ENCODE assay signal across 22 cellular contexts in genomic region chr3:28124882-28125281, GRCh38.
DNase-seq lines count a peak whose midpoint lies in the region; ATAC-seq, FAIRE-seq and TF ChIP-seq lines count a peak whose summit lies in the region.
"Had no signal": no experiment of that assay in that cellular context is flagged by ENCODE, and none has a peak within 500 bp of the region (broad histone marks: within the 10 kb centered on the region; RNA-seq: fewer than 3 reads in every experiment).

No MANE protein-coding gene starts in this region.

- TF ChIP-seq CTCF in DOHH2 (IDR thresholded peaks at IDR 0.05; ENCODE audit: low read depth, low read length, poor library complexity, severe bottlenecking) (no peak), GM12878 (IDR thresholded peaks at IDR 0.05 in 2 of 3, conservative IDR thresholded peaks at IDR 0.05 in 1 of 3; ENCODE audit: control insufficient read depth in 2 of 3, extremely low read depth in 1 of 3, insufficient read depth in 1 of 3, low read depth in 3 of 3, low read length in 3 of 3) (no peak), GM10248 (IDR thresholded peaks at IDR 0.05; ENCODE audit: control extremely low read depth, extremely low read depth, low read depth, missing control alignments) (no peak)

- ATAC-seq in GM18861 (IDR thresholded peaks at IDR 0.05; ENCODE audit: unreplicated experiment) (peak; percentile 43), HG02759 (IDR thresholded peaks at IDR 0.05; ENCODE audit: unreplicated experiment) (peak; percentile 50), GM12878 (peak; percentile 39), HG02798 (IDR thresholded peaks at IDR 0.05; ENCODE audit: poor library complexity, unreplicated experiment) (no peak)
- ATAC-seq: psoas muscle had no signal

- H3K36me3 ChIP-seq in DOHH2 (ENCODE audit: control insufficient read depth, low read length) = no peaks in the 10 kb centered on the region
- no peaks in the 10 kb centered on the region for H3K36me3 ChIP-seq in GM12878 (ENCODE audit: control insufficient read depth in 2 of 2, insufficient read depth in 2 of 2, low read length in 1 of 2)

- no peak overlapping the region for H3K27ac ChIP-seq in DOHH2 (ENCODE audit: low read depth, low read length)
- H3K27ac ChIP-seq in GM12878 (ENCODE audit: control insufficient read depth, insufficient read depth) = no peak overlapping the region
- H3K27ac ChIP-seq: psoas muscle had no signal

- CTCF ChIA-PET in GM12878 (lab: Yijun Ruan, JAX) (interaction anchor here (0.7 to 1.6 kb wide), 12 partner anchors 13 to 413 kb away, joined by 3 to 5 read pairs (median 4); partner anchors contain the start of gene EOMES), GM10248 (lab: Yijun Ruan, JAX) (interaction anchor here (0.7 to 1.3 kb wide), 2 partner anchors 17 to 44 kb away, joined by 3 to 5 read pairs; no protein-coding TSS in a partner anchor)

- BruUV-seq in GM12878 (replicated peaks; lab: Mats Ljungman, UMichigan) = no TSS peak

- TF ChIP-seq RAD21 in GM12878 (IDR thresholded peaks at IDR 0.05; ENCODE audit: insufficient read depth, low read depth, low read length) = no peak

- H3K79me2 ChIP-seq in DOHH2 (ENCODE audit: control insufficient read depth, low read length) = no peaks in the 10 kb centered on the region
- H3K79me2 ChIP-seq in GM12878 (ENCODE audit: control insufficient read depth, insufficient read depth, low read length) = no peaks in the 10 kb centered on the region

- POLR2A ChIA-PET in GM12878 (lab: Charles Lee) = interaction anchor here (0.8 to 1.5 kb wide), 6 partner anchors 9 to 402 kb away, joined by 3 to 7 read pairs (median 4); partner anchors contain the start of gene EOMES
- POLR2A ChIA-PET in GM10248 (lab: Yijun Ruan, JAX) = no interaction called here

- H3K4me3 ChIP-seq in DOHH2 (ENCODE audit: low read length) = no peak overlapping the region
- H3K4me3 ChIP-seq in GM12878 = no peak overlapping the region
- H3K4me3 ChIP-seq: psoas muscle had no signal

- H3K9me3 ChIP-seq in DOHH2 (ENCODE audit: control insufficient read depth, insufficient read depth, low read length) (no peaks in the 10 kb centered on the region), GM12878 (replicated peaks; ENCODE audit: control insufficient read depth, insufficient read depth, low read length) (no peaks in the 10 kb centered on the region)
- H3K9me3 ChIP-seq: psoas muscle had no signal

- no peak for TF ChIP-seq POLR2A in GM12878 (IDR thresholded peaks at IDR 0.05; ENCODE audit: low read depth, low read length)

- H4K20me1 ChIP-seq in DOHH2 (ENCODE audit: control insufficient read depth, insufficient read depth, low read depth, low read length) (no peaks in the 10 kb centered on the region), GM12878 (ENCODE audit: control insufficient read depth, insufficient read depth) (no peaks in the 10 kb centered on the region)

- in situ Hi-C loops in GM12878 (cut with MboI) = no loop called here

- TF ChIP-seq EP300 in GM12878 (IDR thresholded peaks at IDR 0.05; ENCODE audit: borderline replicate concordance in 1 of 2, control insufficient read depth in 1 of 2, low read depth in 2 of 2, low read length in 2 of 2) = peak; percentile 59 to 77; a peak in 2 of 4 replicates

- SMC1A ChIA-PET in GM12878 (lab: Charles Lee; ENCODE audit: uncharacterized antibody, unreplicated experiment) = interaction anchor here (0.7 to 25.3 kb wide), 16 partner anchors 11 to 406 kb away, joined by 3 to 602 read pairs (median 4); no protein-coding TSS in a partner anchor

- H3K27me3 ChIP-seq in DOHH2 (ENCODE audit: control insufficient read depth, low read length) (no peaks in the 10 kb centered on the region; the same call in 1 of the 2 replicates), GM12878 (replicated peaks in 1 of 2; ENCODE audit: control insufficient read depth in 2 of 2, insufficient read depth in 2 of 2, low read length in 1 of 2) (no peaks in the 10 kb centered on the region)

- no peaks in the 10 kb centered on the region for H3K9me2 ChIP-seq in DOHH2 (replicated peaks; ENCODE audit: control insufficient read depth, low read length)

- H3K4me1 ChIP-seq in DOHH2 (ENCODE audit: control insufficient read depth, low read length) (peaks cover 8% of the 10 kb centered on the region), GM12878 (ENCODE audit: control insufficient read depth, insufficient read depth, low read length) (no peaks in the 10 kb centered on the region)
- H3K4me1 ChIP-seq: psoas muscle had no signal

- FAIRE-seq in GM12878 (lab: Jason Lieb, UNC) = no peak
- FAIRE-seq: D721Med had no signal

- DNase-seq in GM12878 (ENCODE audit: low read depth, low spot score) = no peak
- DNase-seq in inferior parietal cortex (ENCODE audit: extremely low spot score) = no peak
- DNase-seq in NCI-H2081 treated with DMSO at 0.1 percent for 48 hours (lab: John Stamatoyannopoulos, UW) = no peak
- no peak for DNase-seq in GM10248 (ENCODE audit: extremely low spot score)
- DNase-seq: activated naive CD4-positive, alpha-beta T cell treated with anti-CD3 and anti-CD28 coated beads, Interleukin-2, amount 10 ng/mL, durations not matched to agents 7 days and 5 days; activated T-cell treated with anti-CD3 and anti-CD28 coated beads, Interleukin-2, amount 50 U/mL, for 48 hours; aorta; caudate nucleus; dermis blood vessel endothelial cell; glutamatergic neuron; KG1; mammary epithelial cell; NCI-H1694; NCI-H526 treated with DMSO at 0.1 percent for 48 hours; psoas muscle; SHP77 treated with DMSO at 0.1 percent for 48 hours; SW 1271 had no signal

- RAD21 ChIA-PET in GM12878 (lab: Charles Lee; ENCODE audit: unreplicated experiment) = interaction anchor here (0.6 to 18.4 kb wide), 11 partner anchors 6 to 413 kb away, joined by 3 to 344 read pairs (median 8); partner anchors contain the start of gene EOMES

- intact Hi-C loops in GM12878 (cut with micrococcal nuclease; ENCODE audit: unreplicated experiment) = loop anchor here (5.0 kb wide), 1 partner anchor 413 kb away; no protein-coding TSS in a partner anchor

- H3K4me2 ChIP-seq in DOHH2 (ENCODE audit: low read length) (peak overlapping the region; percentile 21), GM12878 (ENCODE audit: control insufficient read depth, insufficient read depth) (no peak overlapping the region)

- no peak overlapping the region for H2AFZ ChIP-seq in GM12878 (ENCODE audit: control insufficient read depth, low read depth, low read length)

- WGBS in GM12878 (ENCODE audit: insufficient coverage, insufficient replicate concordance, low lambda C conversion rate, missing lambda C conversion rate) = 2% methylated on average over 3 of the region's 3 CpGs

- no peaks in the 10 kb centered on the region for H3F3A ChIP-seq in DOHH2 (ENCODE audit: control insufficient read depth, insufficient read depth)

- no peak overlapping the region for H3K9ac ChIP-seq in GM12878 (ENCODE audit: control insufficient read depth, insufficient read depth, low read length)

TF ChIP-seq in GM12878, 131 proteins besides CTCF, POLR2A, EP300 and RAD21 (continues in another document):
- TF ChIP-seq RFX5 (IDR thresholded peaks at IDR 0.05; ENCODE audit: low read depth, low read length) = no peak
- no peak for TF ChIP-seq CBX3 (IDR thresholded peaks at IDR 0.05; ENCODE audit: borderline replicate concordance, low read depth)
- TF ChIP-seq, protein P1, sequence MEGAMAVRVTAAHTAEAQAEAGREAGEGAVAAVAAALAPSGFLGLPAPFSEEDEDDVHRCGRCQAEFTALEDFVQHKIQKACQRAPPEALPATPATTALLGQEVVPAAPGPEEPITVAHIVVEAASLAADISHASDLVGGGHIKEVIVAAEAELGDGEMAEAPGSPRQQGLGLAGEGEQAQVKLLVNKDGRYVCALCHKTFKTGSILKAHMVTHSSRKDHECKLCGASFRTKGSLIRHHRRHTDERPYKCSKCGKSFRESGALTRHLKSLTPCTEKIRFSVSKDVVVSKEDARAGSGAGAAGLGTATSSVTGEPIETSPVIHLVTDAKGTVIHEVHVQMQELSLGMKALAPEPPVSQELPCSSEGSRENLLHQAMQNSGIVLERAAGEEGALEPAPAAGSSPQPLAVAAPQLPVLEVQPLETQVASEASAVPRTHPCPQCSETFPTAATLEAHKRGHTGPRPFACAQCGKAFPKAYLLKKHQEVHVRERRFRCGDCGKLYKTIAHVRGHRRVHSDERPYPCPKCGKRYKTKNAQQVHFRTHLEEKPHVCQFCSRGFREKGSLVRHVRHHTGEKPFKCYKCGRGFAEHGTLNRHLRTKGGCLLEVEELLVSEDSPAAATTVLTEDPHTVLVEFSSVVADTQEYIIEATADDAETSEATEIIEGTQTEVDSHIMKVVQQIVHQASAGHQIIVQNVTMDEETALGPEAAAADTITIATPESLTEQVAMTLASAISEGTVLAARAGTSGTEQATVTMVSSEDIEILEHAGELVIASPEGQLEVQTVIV (IDR thresholded peaks at IDR 0.05; ENCODE audit: borderline replicate concordance, partially characterized antibody) = no peak
- peak; percentile 55; the same call in 1 of the 2 replicates for TF ChIP-seq NR2F1 (conservative IDR thresholded peaks at IDR 0.05)
- no peak for TF ChIP-seq GABPA (IDR thresholded peaks at IDR 0.05; ENCODE audit: low read depth)
- no peak for TF ChIP-seq MYC (IDR thresholded peaks at IDR 0.05; ENCODE audit: insufficient read depth, insufficient read length, insufficient replicate concordance, low read length, severe bottlenecking)
- no peak for TF ChIP-seq RBBP5 (conservative IDR thresholded peaks at IDR 0.05)
- TF ChIP-seq CBX5 (IDR thresholded peaks at IDR 0.05; ENCODE audit: low read depth) = no peak
- no peak for TF ChIP-seq KDM1A (IDR thresholded peaks at IDR 0.05; ENCODE audit: borderline replicate concordance)
- TF ChIP-seq CHD4 (IDR thresholded peaks at IDR 0.05) = no peak
- no peak for TF ChIP-seq ZNF274 (IDR thresholded peaks at IDR 0.05; ENCODE audit: insufficient read depth, insufficient read length)
- TF ChIP-seq YY1 (IDR thresholded peaks at IDR 0.05; ENCODE audit: low read depth, low read length) = no peak
